ENCODE assay signal across 14 cellular contexts in genomic region chr7:22332481-22332880, GRCh38. TPM values are rescaled to one million over a fixed set of nuclear protein-coding genes. Genes with fewer than 3 reads are reported as not detected.
DNase-seq lines count a peak whose midpoint lies in the region; ATAC-seq, FAIRE-seq and TF ChIP-seq lines count a peak whose summit lies in the region.
"Had no signal": no experiment of that assay in that cellular context is flagged by ENCODE, and none has a peak within 500 bp of the region (broad histone marks: within the 10 kb centered on the region; RNA-seq: fewer than 3 reads in every experiment).

No MANE protein-coding gene starts in this region.

- no peak for FAIRE-seq in bronchial epithelial cell (lab: Jason Lieb, UNC)

- no peaks in the 10 kb centered on the region for H3K36me3 ChIP-seq in HEK293 (ENCODE audit: control insufficient read depth in 2 of 2, insufficient read depth in 1 of 2, low read length in 2 of 2)
- H3K36me3 ChIP-seq in bronchial epithelial cell (ENCODE audit: control insufficient read depth, insufficient read depth, low read length): no peaks in the 10 kb centered on the region
- no peaks in the 10 kb centered on the region for H3K36me3 ChIP-seq in right lobe of liver

- no peak overlapping the region for H3K4me3 ChIP-seq in HEK293 (ENCODE audit: low read depth, low read length)
- H3K4me3 ChIP-seq in bronchial epithelial cell (ENCODE audit: low read depth, low read length): no peak overlapping the region
- H3K4me3 ChIP-seq in right lobe of liver: no peak overlapping the region
- H3K4me3 ChIP-seq: BLaER1, dorsolateral prefrontal cortex had no signal

- WGBS in right lobe of liver (ENCODE audit: insufficient coverage, low coverage, low lambda C conversion rate, missing lambda C conversion rate): 52% methylated on average over 3 of the region's 3 CpGs

- H3K27ac ChIP-seq in HEK293 (ENCODE audit: extremely low read depth, low read depth, low read length) (no peak overlapping the region), right lobe of liver (no peak overlapping the region)
- H3K27ac ChIP-seq: BLaER1 had no signal

- H3K4me1 ChIP-seq in HEK293 (ENCODE audit: control insufficient read depth, insufficient read depth, low read length): peaks cover 23% of the 10 kb centered on the region
- H3K4me1 ChIP-seq in right lobe of liver: peaks cover 0 to 7% (median 0%) of the 10 kb centered on the region in 4 donors

- ATAC-seq in right lobe of liver: peak; percentile 18 to 77 (median 33)
- no peak for ATAC-seq in HG02885 (IDR thresholded peaks at IDR 0.05; ENCODE audit: poor library complexity, unreplicated experiment)
- ATAC-seq: naive thymus-derived CD8-positive, alpha-beta T cell had no signal

- TF ChIP-seq POLR2A in right lobe of liver (IDR thresholded peaks at IDR 0.05): no peak

- intact Hi-C loops in right lobe of liver (cut with DNase I): no loop called here

- peak; percentile 73 for DNase-seq in DMS153 (lab: John Stamatoyannopoulos, UW)
- peak; percentile 34 for DNase-seq in bronchial epithelial cell (ENCODE audit: low read depth)
- no peak for DNase-seq in right lobe of liver
- DNase-seq in retina: no peak
- no peak for DNase-seq in SIG-M5 treated with dmso at 0.1 percent for 504 hours (lab: John Stamatoyannopoulos, UW; ENCODE audit: unreplicated experiment)
- DNase-seq in stimulated activated CD4-positive, alpha-beta T cell treated with anti-CD3 and anti-CD28 coated beads, Interleukin-15, amount 100 ng/mL, for 24 hours: no peak
- DNase-seq: activated CD4-positive, alpha-beta T cell treated with anti-CD3 and anti-CD28 coated beads, Interleukin-2, amount 50 U/mL, for 48 hours; dorsolateral prefrontal cortex; MV-4-11; naive thymus-derived CD8-positive, alpha-beta T cell; T-helper 9 cell had no signal

- POLR2A ChIA-PET in HEK293 (lab: Yijun Ruan, JAX): no interaction called here

- TF ChIP-seq CTCF in HEK293 (tag by site-specific recombination; IDR thresholded peaks at IDR 0.05): no peak
- no peak for TF ChIP-seq CTCF in bronchial epithelial cell (IDR thresholded peaks at IDR 0.05; ENCODE audit: insufficient read depth, low read length, severe bottlenecking)
- no peak for TF ChIP-seq CTCF in right lobe of liver (IDR thresholded peaks at IDR 0.05)

- H3K9me3 ChIP-seq in HEK293 (ENCODE audit: control insufficient read depth, insufficient read depth, low read depth, low read length): no peaks in the 10 kb centered on the region
- no peaks in the 10 kb centered on the region for H3K9me3 ChIP-seq in right lobe of liver

- no peaks in the 10 kb centered on the region for H3K27me3 ChIP-seq in bronchial epithelial cell (ENCODE audit: control insufficient read depth, insufficient read depth, low read length)
- H3K27me3 ChIP-seq in right lobe of liver: no peaks in the 10 kb centered on the region
- H3K27me3 ChIP-seq: BLaER1, dorsolateral prefrontal cortex had no signal

- CTCF ChIA-PET in HEK293 (lab: Yijun Ruan, JAX): interaction anchor here (0.6 to 0.9 kb wide), 2 partner anchors 11 to 155 kb away, joined by 3 read pairs; no protein-coding TSS in a partner anchor

TF ChIP-seq in HEK293, 187 proteins besides CTCF, POLR2A, EP300 and RAD21:
- TF ChIP-seq REST (tag by site-specific recombination; IDR thresholded peaks at IDR 0.05) (peak; percentile 72), ZNF623 (tag by site-specific recombination; IDR thresholded peaks at IDR 0.05) (no peak), SCRT1 (tag by site-specific recombination; IDR thresholded peaks at IDR 0.05; ENCODE audit: borderline replicate concordance) (peak; percentile 92), ZNF580 (tag by site-specific recombination; IDR thresholded peaks at IDR 0.05) (no peak), SCRT2 (tag by site-specific recombination; IDR thresholded peaks at IDR 0.05) (peak; percentile 94), PRDM1 (tag by site-specific recombination; IDR thresholded peaks at IDR 0.05) (peak; percentile 41; the same call in 1 of the 2 replicates), PRDM6 (tag by site-specific recombination; IDR thresholded peaks at IDR 0.05) (peak; percentile 24), ZBTB44 (tag by site-specific recombination; IDR thresholded peaks at IDR 0.05) (no peak)

RNA-seq across cellular contexts. Expression of gene RAPGEF5, which starts 24.5 kb away (rescaled TPM):
- total RNA-seq in bronchial epithelial cell (5.8 and 6.3 TPM in 2 replicates), right lobe of liver (10 to 100 TPM; 15.5 to 56.4 (median 27.1) TPM)
- total RNA-seq: naive thymus-derived CD8-positive, alpha-beta T cell had no signal

Comparison
In these comparisons a context has a peak if more than half of its experiments do, and no peak if none do; other contexts are left out.
1. DNase-seq: peak in DMS153 (single experiment) and bronchial epithelial cell (single experiment); none in right lobe of liver (0 of 3), retina (single experiment), SIG-M5 treated with dmso at 0.1 percent for 504 hours (single experiment) and stimulated activated CD4-positive, alpha-beta T cell treated with anti-CD3 and anti-CD28 coated beads, Interleukin-15, amount 100 ng/mL, for 24 hours (single experiment).